12 cellular contexts compared by ENCODE assay signal in genomic region chr2:201280191-201281040, GRCh38. TPM values are rescaled to one million over a fixed set of nuclear protein-coding genes. Genes with fewer than 3 reads are reported as not detected.
DNase-seq lines count a peak whose midpoint lies in the region; ATAC-seq lines count a peak whose summit lies in the region.
"Had no signal": no experiment of that assay in that cellular context is flagged by ENCODE, and none has a peak within 500 bp of the region (broad histone marks: within the 10 kb centered on the region; RNA-seq: fewer than 3 reads in every experiment).

No MANE protein-coding gene starts in this region.

- H3K27ac Mint-ChIP-seq in activated naive CD4-positive, alpha-beta T cell treated with anti-CD3 and anti-CD28 coated beads for 36 hours: peak overlapping the region; percentile 18
- H3K27ac Mint-ChIP-seq in dendritic cell treated with granulocyte-macrophage colony-stimulating factor and Interleukin-4, amounts not matched to agents 40 ng/mL and 50 ng/mL, for 4 days: peak overlapping the region; percentile 1
- peak overlapping the region; percentile 69 for H3K27ac Mint-ChIP-seq in stimulated activated effector memory CD8-positive, alpha-beta T cell treated with anti-CD3 and anti-CD28 coated beads, Interleukin-12 subunit alpha, Interleukin-12 subunit beta, amount 100 ng/mL, for 72 hours

- intact Hi-C loops in activated naive CD4-positive, alpha-beta T cell treated with anti-CD3 and anti-CD28 coated beads for 36 hours (cut with micrococcal nuclease): no loop called here
- intact Hi-C loops in dendritic cell treated with granulocyte-macrophage colony-stimulating factor and Interleukin-4, amounts not matched to agents 40 ng/mL and 50 ng/mL, for 4 days (cut with micrococcal nuclease): no loop called here

- no peak for DNase-seq in activated naive CD4-positive, alpha-beta T cell treated with anti-CD3 and anti-CD28 coated beads for 36 hours
- no peak for DNase-seq in activated naive CD4-positive, alpha-beta T cell treated with Interleukin-2 at 50 U/mL for 16 hours
- peak; percentile 75 for DNase-seq in OCI-M1 (lab: John Stamatoyannopoulos, UW)
- DNase-seq in stimulated activated effector memory CD8-positive, alpha-beta T cell treated with anti-CD3 and anti-CD28 coated beads, Interleukin-12 subunit alpha, Interleukin-12 subunit beta, amount 100 ng/mL, for 72 hours (ENCODE audit: low spot score in 2 of 2): no peak
- no peak for DNase-seq in NCI-H1092 (lab: John Stamatoyannopoulos, UW)
- no peak for DNase-seq in putamen (ENCODE audit: low spot score)
- DNase-seq: caudate nucleus, DMS53, MM.1S, PC-3 had no signal

- no peaks in the 10 kb centered on the region for H3K27me3 Mint-ChIP-seq in activated naive CD4-positive, alpha-beta T cell treated with anti-CD3 and anti-CD28 coated beads for 36 hours (ENCODE audit: low read depth)
- H3K27me3 Mint-ChIP-seq in dendritic cell treated with granulocyte-macrophage colony-stimulating factor and Interleukin-4, amounts not matched to agents 40 ng/mL and 50 ng/mL, for 4 days: no peaks in the 10 kb centered on the region

- peaks cover 40% of the 10 kb centered on the region for H3K36me3 Mint-ChIP-seq in activated naive CD4-positive, alpha-beta T cell treated with anti-CD3 and anti-CD28 coated beads for 36 hours (ENCODE audit: low read depth)
- peaks cover 58% of the 10 kb centered on the region for H3K36me3 Mint-ChIP-seq in dendritic cell treated with granulocyte-macrophage colony-stimulating factor and Interleukin-4, amounts not matched to agents 40 ng/mL and 50 ng/mL, for 4 days (ENCODE audit: low read depth)
- H3K36me3 Mint-ChIP-seq in stimulated activated effector memory CD8-positive, alpha-beta T cell treated with anti-CD3 and anti-CD28 coated beads, Interleukin-12 subunit alpha, Interleukin-12 subunit beta, amount 100 ng/mL, for 72 hours: peaks cover 76% of the 10 kb centered on the region

- no peaks in the 10 kb centered on the region for H3K9me3 Mint-ChIP-seq in activated naive CD4-positive, alpha-beta T cell treated with anti-CD3 and anti-CD28 coated beads for 36 hours
- no peaks in the 10 kb centered on the region for H3K9me3 Mint-ChIP-seq in dendritic cell treated with granulocyte-macrophage colony-stimulating factor and Interleukin-4, amounts not matched to agents 40 ng/mL and 50 ng/mL, for 4 days
- H3K9me3 Mint-ChIP-seq in stimulated activated effector memory CD8-positive, alpha-beta T cell treated with anti-CD3 and anti-CD28 coated beads, Interleukin-12 subunit alpha, Interleukin-12 subunit beta, amount 100 ng/mL, for 72 hours: no peaks in the 10 kb centered on the region

- H3K4me3 Mint-ChIP-seq in activated naive CD4-positive, alpha-beta T cell treated with anti-CD3 and anti-CD28 coated beads for 36 hours: no peak overlapping the region
- H3K4me3 Mint-ChIP-seq in dendritic cell treated with granulocyte-macrophage colony-stimulating factor and Interleukin-4, amounts not matched to agents 40 ng/mL and 50 ng/mL, for 4 days: no peak overlapping the region
- no peak overlapping the region for H3K4me3 Mint-ChIP-seq in stimulated activated effector memory CD8-positive, alpha-beta T cell treated with anti-CD3 and anti-CD28 coated beads, Interleukin-12 subunit alpha, Interleukin-12 subunit beta, amount 100 ng/mL, for 72 hours

- ATAC-seq in stimulated activated effector memory CD8-positive, alpha-beta T cell treated with anti-CD3 and anti-CD28 coated beads, Interleukin-12 subunit alpha, Interleukin-12 subunit beta, amount 100 ng/mL, for 72 hours: no peak
- no peak for ATAC-seq in GM21786 (IDR thresholded peaks at IDR 0.05; ENCODE audit: unreplicated experiment)
- ATAC-seq: PC-3 had no signal

- peaks cover 18% of the 10 kb centered on the region for H3K4me1 Mint-ChIP-seq in activated naive CD4-positive, alpha-beta T cell treated with anti-CD3 and anti-CD28 coated beads for 36 hours (ENCODE audit: low read depth)
- H3K4me1 Mint-ChIP-seq in dendritic cell treated with granulocyte-macrophage colony-stimulating factor and Interleukin-4, amounts not matched to agents 40 ng/mL and 50 ng/mL, for 4 days (ENCODE audit: low read depth): peaks cover 28% of the 10 kb centered on the region
- peaks cover 33% of the 10 kb centered on the region for H3K4me1 Mint-ChIP-seq in stimulated activated effector memory CD8-positive, alpha-beta T cell treated with anti-CD3 and anti-CD28 coated beads, Interleukin-12 subunit alpha, Interleukin-12 subunit beta, amount 100 ng/mL, for 72 hours

- CTCF ChIA-PET in activated naive CD4-positive, alpha-beta T cell treated with anti-CD3 and anti-CD28 coated beads for 36 hours (lab: Charles Lee): interaction anchor here (0.8 to 2.1 kb wide), 2 partner anchors 18 to 83 kb away, joined by 3 to 6 read pairs; no protein-coding TSS in a partner anchor

RNA-seq across cellular contexts. Expression of gene CASP8, which starts 20.1 kb away (rescaled TPM):
- total RNA-seq in activated naive CD4-positive, alpha-beta T cell treated with anti-CD3 and anti-CD28 coated beads for 36 hours: 10 to 100 TPM; 37.0 to 39.8 TPM

Comparison
In these comparisons a context has a peak if more than half of its experiments do, and no peak if none do; other contexts are left out.
1. H3K27ac Mint-ChIP-seq: peak in every context shown above with its lines; median percentile 69 in stimulated activated effector memory CD8-positive, alpha-beta T cell treated with anti-CD3 and anti-CD28 coated beads, Interleukin-12 subunit alpha, Interleukin-12 subunit beta, amount 100 ng/mL, for 72 hours; 18 in activated naive CD4-positive, alpha-beta T cell treated with anti-CD3 and anti-CD28 coated beads for 36 hours; 1 in dendritic cell treated with granulocyte-macrophage colony-stimulating factor and Interleukin-4, amounts not matched to agents 40 ng/mL and 50 ng/mL, for 4 days.